In genomic region chr4:62328526-62328925, GRCh38 we compare ENCODE assay signal across 30 cellular contexts.
"Had no signal": no experiment of that assay in that cellular context is flagged by ENCODE, and none has a peak within 500 bp of the region (broad histone marks: within the 10 kb centered on the region; RNA-seq: fewer than 3 reads in every experiment).

No MANE protein-coding gene starts in this region.

- H3K4me3 Mint-ChIP-seq: activated CD4-positive, alpha-beta memory T cell treated with anti-CD3 and anti-CD28 coated beads, Interleukin-2, amount 10 ng/mL, durations not matched to agents 7 days and 5 days; activated CD4-positive, alpha-beta T cell treated with anti-CD3 and anti-CD28 coated beads for 36 hours; activated CD4-positive, alpha-beta T cell treated with anti-CD3 and anti-CD28 coated beads, Interleukin-2, amount 10 ng/mL, durations not matched to agents 7 days and 5 days; activated naive CD4-positive, alpha-beta T cell treated with anti-CD3 and anti-CD28 coated beads, Interleukin-2, amount 10 ng/mL, durations not matched to agents 7 days and 5 days; activated naive CD8-positive, alpha-beta T cell treated with anti-CD3 and anti-CD28 coated beads, Interleukin-2, amount 10 ng/mL, durations not matched to agents 7 days and 5 days; activated T-cell treated with anti-CD3 and anti-CD28 coated beads, Interleukin-2, amount 50 U/mL, for 24 hours; activated T-cell treated with anti-CD3 and anti-CD28 coated beads, Interleukin-2, amount 50 U/mL, for 72 hours; endodermal cell had no signal

- H3K27me3 ChIP-seq: cardiac muscle cell, colonic mucosa, esophagus muscularis mucosa had no signal

- H3K4me1 Mint-ChIP-seq: activated CD4-positive, alpha-beta memory T cell treated with anti-CD3 and anti-CD28 coated beads, Interleukin-2, amount 10 ng/mL, durations not matched to agents 7 days and 5 days; activated CD4-positive, alpha-beta T cell treated with anti-CD3 and anti-CD28 coated beads for 36 hours; activated CD4-positive, alpha-beta T cell treated with anti-CD3 and anti-CD28 coated beads, Interleukin-2, amount 10 ng/mL, durations not matched to agents 7 days and 5 days; activated naive CD4-positive, alpha-beta T cell treated with anti-CD3 and anti-CD28 coated beads, Interleukin-2, amount 10 ng/mL, durations not matched to agents 7 days and 5 days; activated naive CD8-positive, alpha-beta T cell treated with anti-CD3 and anti-CD28 coated beads, Interleukin-2, amount 10 ng/mL, durations not matched to agents 7 days and 5 days; endodermal cell had no signal

- DNase-seq: activated CD4-positive, alpha-beta memory T cell treated with anti-CD3 and anti-CD28 coated beads, Interleukin-2, amount 10 ng/mL, durations not matched to agents 7 days and 5 days; activated CD4-positive, alpha-beta T cell treated with anti-CD3 and anti-CD28 coated beads for 36 hours; activated CD4-positive, alpha-beta T cell treated with anti-CD3 and anti-CD28 coated beads, Interleukin-2, amount 10 ng/mL, durations not matched to agents 7 days and 5 days; activated CD4-positive, alpha-beta T cell treated with anti-CD3 and anti-CD28 coated beads, Interleukin-2, amount 50 U/mL, for 4 hours; activated CD4-positive, CD25-positive, alpha-beta regulatory T cell; activated CD4-positive, CD25-positive, alpha-beta regulatory T cell treated with anti-CD3 and anti-CD28 coated beads, Interleukin-2, amount 50 U/mL, for 72 hours; activated CD8-positive, alpha-beta memory T cell treated with anti-CD3 and anti-CD28 coated beads, Interleukin-2, amount 50 U/mL, for 48 hours; activated gamma-delta T cell; activated naive CD4-positive, alpha-beta T cell; activated naive CD4-positive, alpha-beta T cell treated with anti-CD3 and anti-CD28 coated beads, Interleukin-2, amount 10 ng/mL, durations not matched to agents 7 days and 5 days; activated naive CD8-positive, alpha-beta T cell treated with anti-CD3 and anti-CD28 coated beads, Interleukin-2, amount 10 ng/mL, durations not matched to agents 7 days and 5 days; activated T-cell treated with anti-CD3 and anti-CD28 coated beads for 4 hours; activated T-cell treated with anti-CD3 and anti-CD28 coated beads, Interleukin-2, amount 50 U/mL, for 24 hours; activated T-cell treated with anti-CD3 and anti-CD28 coated beads, Interleukin-2, amount 50 U/mL, for 72 hours; amniotic stem cell; anterior cingulate cortex; central memory CD4-positive, alpha-beta T cell; cerebellar nuclear complex; colonic mucosa; effector CD8-positive, alpha-beta T cell; endodermal cell; erythroblast; foreskin fibroblast; head of caudate nucleus; T-helper 2 cell had no signal

- H3K27me3 Mint-ChIP-seq: activated CD4-positive, alpha-beta memory T cell treated with anti-CD3 and anti-CD28 coated beads, Interleukin-2, amount 10 ng/mL, durations not matched to agents 7 days and 5 days; activated CD4-positive, alpha-beta T cell treated with anti-CD3 and anti-CD28 coated beads for 36 hours; activated CD4-positive, alpha-beta T cell treated with anti-CD3 and anti-CD28 coated beads, Interleukin-2, amount 10 ng/mL, durations not matched to agents 7 days and 5 days; activated naive CD4-positive, alpha-beta T cell treated with anti-CD3 and anti-CD28 coated beads, Interleukin-2, amount 10 ng/mL, durations not matched to agents 7 days and 5 days; activated naive CD8-positive, alpha-beta T cell treated with anti-CD3 and anti-CD28 coated beads, Interleukin-2, amount 10 ng/mL, durations not matched to agents 7 days and 5 days; activated T-cell treated with anti-CD3 and anti-CD28 coated beads, Interleukin-2, amount 50 U/mL, for 24 hours had no signal

- H3K36me3 Mint-ChIP-seq: activated naive CD4-positive, alpha-beta T cell treated with anti-CD3 and anti-CD28 coated beads, Interleukin-2, amount 10 ng/mL, durations not matched to agents 7 days and 5 days; activated naive CD8-positive, alpha-beta T cell treated with anti-CD3 and anti-CD28 coated beads, Interleukin-2, amount 10 ng/mL, durations not matched to agents 7 days and 5 days had no signal

- H3K4me1 ChIP-seq: colonic mucosa, esophagus muscularis mucosa had no signal

- H3K9me3 Mint-ChIP-seq: endodermal cell had no signal

- H3K4me3 ChIP-seq: cardiac muscle cell, colonic mucosa, esophagus muscularis mucosa had no signal

- H3K27ac Mint-ChIP-seq: activated CD4-positive, alpha-beta memory T cell treated with anti-CD3 and anti-CD28 coated beads, Interleukin-2, amount 10 ng/mL, durations not matched to agents 7 days and 5 days; activated CD4-positive, alpha-beta T cell treated with anti-CD3 and anti-CD28 coated beads for 36 hours; activated CD4-positive, alpha-beta T cell treated with anti-CD3 and anti-CD28 coated beads, Interleukin-2, amount 10 ng/mL, durations not matched to agents 7 days and 5 days; activated naive CD4-positive, alpha-beta T cell treated with anti-CD3 and anti-CD28 coated beads, Interleukin-2, amount 10 ng/mL, durations not matched to agents 7 days and 5 days; activated naive CD4-positive, alpha-beta T cell treated with anti-CD3 and anti-CD28 coated beads, Interleukin-2, amount 50 U/mL, for 72 hours; activated naive CD8-positive, alpha-beta T cell treated with anti-CD3 and anti-CD28 coated beads, Interleukin-2, amount 10 ng/mL, durations not matched to agents 7 days and 5 days; activated T-cell treated with anti-CD3 and anti-CD28 coated beads, Interleukin-2, amount 50 U/mL, for 24 hours; activated T-cell treated with anti-CD3 and anti-CD28 coated beads, Interleukin-2, amount 50 U/mL, for 72 hours; endodermal cell had no signal

- H3K9me3 ChIP-seq: colonic mucosa, esophagus muscularis mucosa had no signal

- FAIRE-seq: astrocyte, frontal cortex had no signal

- H3K36me3 ChIP-seq: cardiac muscle cell, colonic mucosa, esophagus muscularis mucosa had no signal
